20 cellular contexts compared by ENCODE assay signal in the genomic region with DNA sequence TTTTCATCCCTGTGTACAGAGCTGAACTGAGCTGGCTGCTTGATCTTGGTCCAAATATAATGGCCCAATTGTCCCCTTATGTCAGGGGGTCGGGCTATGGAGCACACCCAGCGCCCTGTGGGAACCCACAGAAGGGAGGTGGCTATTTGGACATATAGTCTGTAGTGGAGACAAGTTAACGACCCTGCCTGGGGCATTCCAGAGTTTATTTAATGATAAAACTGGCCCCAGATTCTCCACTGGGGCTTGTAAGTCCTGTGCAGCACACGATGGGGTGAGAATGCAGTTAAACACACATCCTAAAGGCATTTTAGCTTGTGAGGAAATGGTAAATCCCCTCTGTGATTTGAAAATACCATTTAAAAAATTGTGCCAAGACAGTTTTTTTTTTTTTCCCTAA.
DNase-seq lines count a peak whose midpoint lies in the region; ATAC-seq and TF ChIP-seq lines count a peak whose summit lies in the region.
"Had no signal": no experiment of that assay in that cellular context is flagged by ENCODE, and none has a peak within 500 bp of the region (broad histone marks: within the 10 kb centered on the region; RNA-seq: fewer than 3 reads in every experiment).

No MANE protein-coding gene starts in this region.

- peak; percentile 35 for DNase-seq in BJ (ENCODE audit: low read depth)
- peak; percentile 54 for DNase-seq in MG63
- no peak for DNase-seq in endodermal cell
- DNase-seq in osteocyte (ENCODE audit: extremely low spot score, unreplicated experiment) = no peak
- no peak for DNase-seq in sciatic nerve (ENCODE audit: low spot score)
- DNase-seq in D341Med (ENCODE audit: low spot score) = no peak
- DNase-seq: activated B cell treated with CpG ODN at 0.5 μM for 24 hours; activated naive CD8-positive, alpha-beta T cell treated with anti-CD3 and anti-CD28 coated beads, Interleukin-2, amount 10 ng/mL, durations not matched to agents 7 days and 5 days; activated T-cell treated with anti-CD3 and anti-CD28 coated beads, Interleukin-2, amount 50 U/mL, for 72 hours; effector memory CD8-positive, alpha-beta T cell; foreskin keratinocyte; mucosa of descending colon; NCI-H1694 treated with DMSO at 0.1 percent for 48 hours; NCI-H345; right lobe of liver had no signal

- TF ChIP-seq CTCF in BJ (IDR thresholded peaks at IDR 0.05; ENCODE audit: insufficient read depth, low read depth, low read length) (no peak), endodermal cell (conservative IDR thresholded peaks at IDR 0.05) (no peak), osteocyte (IDR thresholded peaks at IDR 0.05) (peak; percentile 28)

- H3K36me3 Mint-ChIP-seq in endodermal cell (ENCODE audit: low read depth) = peaks cover 2% of the 10 kb centered on the region
- H3K36me3 Mint-ChIP-seq in osteocyte (ENCODE audit: unreplicated experiment) = no peaks in the 10 kb centered on the region
- H3K36me3 Mint-ChIP-seq: activated naive CD8-positive, alpha-beta T cell treated with anti-CD3 and anti-CD28 coated beads, Interleukin-2, amount 10 ng/mL, durations not matched to agents 7 days and 5 days had no signal

- H3K27me3 Mint-ChIP-seq in endodermal cell (ENCODE audit: insufficient read depth) = no peaks in the 10 kb centered on the region
- no peaks in the 10 kb centered on the region for H3K27me3 Mint-ChIP-seq in osteocyte (ENCODE audit: unreplicated experiment)
- H3K27me3 Mint-ChIP-seq: activated B cell treated with CpG ODN at 0.5 μM for 24 hours; activated naive CD8-positive, alpha-beta T cell treated with anti-CD3 and anti-CD28 coated beads, Interleukin-2, amount 10 ng/mL, durations not matched to agents 7 days and 5 days; central memory CD8-positive, alpha-beta T cell; effector memory CD8-positive, alpha-beta T cell had no signal

- H3K9me3 Mint-ChIP-seq in endodermal cell = peaks cover 4% of the 10 kb centered on the region
- no peaks in the 10 kb centered on the region for H3K9me3 Mint-ChIP-seq in osteocyte (ENCODE audit: unreplicated experiment)
- H3K9me3 Mint-ChIP-seq: activated B cell treated with CpG ODN at 0.5 μM for 24 hours; activated naive CD8-positive, alpha-beta T cell treated with anti-CD3 and anti-CD28 coated beads, Interleukin-2, amount 10 ng/mL, durations not matched to agents 7 days and 5 days; activated T-cell treated with anti-CD3 and anti-CD28 coated beads, Interleukin-2, amount 50 U/mL, for 72 hours; central memory CD8-positive, alpha-beta T cell; effector memory CD8-positive, alpha-beta T cell had no signal

- H3K4me1 Mint-ChIP-seq in endodermal cell = peaks cover 20% of the 10 kb centered on the region
- peaks cover 36% of the 10 kb centered on the region for H3K4me1 Mint-ChIP-seq in osteocyte (ENCODE audit: unreplicated experiment)

- CTCF ChIA-PET in BJ (lab: Yijun Ruan, JAX) = interaction anchor here (0.8 to 11.7 kb wide), 6 partner anchors 21 to 470 kb away, joined by 3 to 149 read pairs (median 14); no protein-coding TSS in a partner anchor

- H3K4me3 Mint-ChIP-seq in endodermal cell (no peak overlapping the region), osteocyte (ENCODE audit: unreplicated experiment) (no peak overlapping the region)
- H3K4me3 Mint-ChIP-seq: activated B cell treated with CpG ODN at 0.5 μM for 24 hours; activated naive CD8-positive, alpha-beta T cell treated with anti-CD3 and anti-CD28 coated beads, Interleukin-2, amount 10 ng/mL, durations not matched to agents 7 days and 5 days; activated T-cell treated with anti-CD3 and anti-CD28 coated beads, Interleukin-2, amount 50 U/mL, for 72 hours; central memory CD8-positive, alpha-beta T cell; effector memory CD8-positive, alpha-beta T cell had no signal

- H3K27ac ChIP-seq in endodermal cell (ENCODE audit: low read depth, low read length) = no peak overlapping the region
- H3K27ac ChIP-seq: BLaER1, foreskin keratinocyte, right lobe of liver had no signal

- WGBS in endodermal cell (ENCODE audit: insufficient coverage in 1 of 2, insufficient read length in 1 of 2), 2 experiments = 91 to 100% methylated on average over 2 to 4 of the region's 4 CpGs

- H3K27ac Mint-ChIP-seq in endodermal cell = no peak overlapping the region
- H3K27ac Mint-ChIP-seq in osteocyte (ENCODE audit: unreplicated experiment) = peak overlapping the region; percentile 66
- H3K27ac Mint-ChIP-seq: activated B cell treated with CpG ODN at 0.5 μM for 24 hours; activated naive CD8-positive, alpha-beta T cell treated with anti-CD3 and anti-CD28 coated beads, Interleukin-2, amount 10 ng/mL, durations not matched to agents 7 days and 5 days; activated T-cell treated with anti-CD3 and anti-CD28 coated beads, Interleukin-2, amount 50 U/mL, for 72 hours; effector memory CD8-positive, alpha-beta T cell had no signal

- H3K4me1 ChIP-seq in endodermal cell (ENCODE audit: control insufficient read depth, insufficient read depth, low read length) = no peaks in the 10 kb centered on the region
- H3K4me1 ChIP-seq: foreskin keratinocyte had no signal

- ATAC-seq in sciatic nerve = no peak
- no peak for ATAC-seq in GM19324 (IDR thresholded peaks at IDR 0.05; ENCODE audit: low FRiP score, unreplicated experiment)
- ATAC-seq in HG02938 (IDR thresholded peaks at IDR 0.05; ENCODE audit: unreplicated experiment) = no peak
- ATAC-seq: activated T-cell treated with anti-CD3 and anti-CD28 coated beads, Interleukin-2, amount 50 U/mL, for 72 hours; effector memory CD8-positive, alpha-beta T cell; foreskin keratinocyte; left lobe of liver; mucosa of descending colon; right lobe of liver had no signal

- no peaks in the 10 kb centered on the region for H3K27me3 ChIP-seq in BJ (ENCODE audit: control insufficient read depth, insufficient read depth, low read length)
- H3K27me3 ChIP-seq in MG63 = no peaks in the 10 kb centered on the region
- no peaks in the 10 kb centered on the region for H3K27me3 ChIP-seq in endodermal cell (ENCODE audit: control insufficient read depth, insufficient read depth, low read length, poor library complexity, severe bottlenecking)
- H3K27me3 ChIP-seq: BLaER1, right lobe of liver had no signal

- no peak overlapping the region for H3K9ac ChIP-seq in endodermal cell (ENCODE audit: extremely low read depth, low read length, poor library complexity, severe bottlenecking)
- H3K9ac ChIP-seq: BLaER1 had no signal

- H3K9me3 ChIP-seq in MG63 (no peaks in the 10 kb centered on the region), endodermal cell (ENCODE audit: control insufficient read depth, low read length) (peaks cover 14% of the 10 kb centered on the region)
- H3K9me3 ChIP-seq: BLaER1, mucosa of descending colon, right lobe of liver had no signal

- H3K36me3 ChIP-seq in BJ (ENCODE audit: control insufficient read depth, insufficient read depth, low read length) (no peaks in the 10 kb centered on the region), MG63 (no peaks in the 10 kb centered on the region), endodermal cell (ENCODE audit: control insufficient read depth, insufficient read depth, low read length) (no peaks in the 10 kb centered on the region)
- H3K36me3 ChIP-seq: BLaER1, right lobe of liver had no signal

- H3K4me3 ChIP-seq in BJ (ENCODE audit: low read depth, low read length) (no peak overlapping the region), MG63 (no peak overlapping the region), endodermal cell (ENCODE audit: low read length) (peak overlapping the region; percentile 28)
- H3K4me3 ChIP-seq: BLaER1, mucosa of descending colon, right lobe of liver had no signal

- intact Hi-C loops in sciatic nerve (cut with DNase I) = no loop called here

- POLR2A ChIA-PET in BJ (lab: Charles Lee) = interaction anchor here (0.6 to 0.7 kb wide), 2 partner anchors 224 to 252 kb away, joined by 3 read pairs; no protein-coding TSS in a partner anchor

Comparison
In these comparisons a context has a peak if more than half of its experiments do, and no peak if none do; other contexts are left out.
1. DNase-seq: peak in BJ (single experiment) and MG63 (single experiment); none in endodermal cell (single experiment), osteocyte (single experiment), sciatic nerve (single experiment) and D341Med (single experiment).